22 cellular contexts compared by ENCODE assay signal in genomic region chr22:43377486-43377995, GRCh38. TPM values are rescaled to one million over a fixed set of nuclear protein-coding genes. Genes with fewer than 3 reads are reported as not detected.
DNase-seq lines count a peak whose midpoint lies in the region; ATAC-seq, FAIRE-seq and TF ChIP-seq lines count a peak whose summit lies in the region.
"Had no signal": no experiment of that assay in that cellular context is flagged by ENCODE, and none has a peak within 500 bp of the region (broad histone marks: within the 10 kb centered on the region; RNA-seq: fewer than 3 reads in every experiment).

No MANE protein-coding gene starts in this region.

- H4K20me1 ChIP-seq in GM12878 (ENCODE audit: control insufficient read depth, insufficient read depth) = no peaks in the 10 kb centered on the region

- peaks cover 0 to 2% of the 10 kb centered on the region in 2 experiments; a peak in 2 of 4 replicates for H3K27me3 ChIP-seq in GM12878 (replicated peaks in 1 of 2; ENCODE audit: control insufficient read depth in 2 of 2, insufficient read depth in 2 of 2, low read length in 1 of 2)
- no peaks in the 10 kb centered on the region for H3K27me3 ChIP-seq in small intestine (ENCODE audit: control insufficient read depth in 2 of 2, insufficient read depth in 2 of 2, low read length in 2 of 2)
- H3K27me3 ChIP-seq: adrenal gland had no signal

- no peak for TF ChIP-seq EP300 in GM12878 (IDR thresholded peaks at IDR 0.05; ENCODE audit: borderline replicate concordance in 1 of 2, control insufficient read depth in 1 of 2, low read depth in 2 of 2, low read length in 2 of 2)

- TF ChIP-seq RAD21 in GM12878 (IDR thresholded peaks at IDR 0.05; ENCODE audit: insufficient read depth, low read depth, low read length) = no peak

- H3K4me1 ChIP-seq in GM12878 (ENCODE audit: control insufficient read depth, insufficient read depth, low read length) = peaks cover 27% of the 10 kb centered on the region
- H3K4me1 ChIP-seq in small intestine (ENCODE audit: control insufficient read depth in 2 of 2, insufficient read depth in 1 of 2, low read depth in 1 of 2, low read length in 1 of 2) = peaks cover 0 to 8% of the 10 kb centered on the region in 2 donors

- no peaks in the 10 kb centered on the region for H3K79me2 ChIP-seq in GM12878 (ENCODE audit: control insufficient read depth, insufficient read depth, low read length)

- POLR2A ChIA-PET in GM12878 (lab: Charles Lee) = no interaction called here

- CTCF ChIA-PET in GM12878 (lab: Yijun Ruan, JAX) = interaction anchor here (0.6 to 2.7 kb wide), 4 partner anchors 11 to 1719 kb away, joined by 3 to 13 read pairs (median 7); no protein-coding TSS in a partner anchor

- H3K36me3 ChIP-seq in GM12878 (ENCODE audit: control insufficient read depth in 2 of 2, insufficient read depth in 2 of 2, low read length in 1 of 2) = no peaks in the 10 kb centered on the region
- no peaks in the 10 kb centered on the region for H3K36me3 ChIP-seq in small intestine (ENCODE audit: control insufficient read depth in 2 of 2, insufficient read depth in 2 of 2, low read length in 2 of 2)
- H3K36me3 ChIP-seq: adrenal gland had no signal

- SMC1A ChIA-PET in GM12878 (lab: Charles Lee; ENCODE audit: uncharacterized antibody, unreplicated experiment) = interaction anchor here (1.8 kb wide), 1 partner anchor 104 kb away, joined by 7 read pairs; no protein-coding TSS in a partner anchor

- no peak for FAIRE-seq in GM12878 (lab: Jason Lieb, UNC)
- no peak for FAIRE-seq in small intestine (lab: Jason Lieb, UNC)
- FAIRE-seq: K562 had no signal

- in situ Hi-C loops in GM12878 (cut with MboI) = no loop called here

- H3K4me3 ChIP-seq in GM12878 (0 out of 2 replicates have a peak overlapping the region, but pooled peaks have one; percentile 34), small intestine (ENCODE audit: low read depth in 1 of 2, low read length in 2 of 2) (no peak overlapping the region)
- H3K4me3 ChIP-seq: adrenal gland, dorsolateral prefrontal cortex, K562 had no signal

- ATAC-seq in GM18907 (IDR thresholded peaks at IDR 0.05; ENCODE audit: unreplicated experiment) (peak; percentile 3), GM12878 (no peak), left lobe of liver (peak; percentile 66)
- ATAC-seq: K562 had no signal

- peaks cover 10% of the 10 kb centered on the region; the same call in 2 of the 3 replicates for H3K9me3 ChIP-seq in GM12878 (replicated peaks; ENCODE audit: control insufficient read depth, insufficient read depth, low read length)
- no peaks in the 10 kb centered on the region for H3K9me3 ChIP-seq in small intestine (ENCODE audit: control insufficient read depth, low read depth)
- H3K9me3 ChIP-seq: adrenal gland had no signal

- no TSS peak for BruUV-seq in GM12878 (replicated peaks; lab: Mats Ljungman, UMichigan)

- peak overlapping the region; percentile 45; the same call in 1 of the 2 replicates for H3K27ac ChIP-seq in GM12878 (ENCODE audit: control insufficient read depth, insufficient read depth)
- peak overlapping the region; percentile 15 to 67 for H3K27ac ChIP-seq in small intestine (ENCODE audit: low read depth in 1 of 2, low read length in 1 of 2)
- H3K27ac ChIP-seq: adrenal gland, dorsolateral prefrontal cortex, RWPE1 had no signal

- WGBS in GM12878 (ENCODE audit: insufficient coverage, insufficient replicate concordance, low lambda C conversion rate, missing lambda C conversion rate) = 53% methylated on average over 11 of the region's 11 CpGs
- WGBS in small intestine, 3 donors = 49 to 78% (median 58%) methylated on average over 11 of the region's 11 CpGs

- RAD21 ChIA-PET in GM12878 (lab: Charles Lee; ENCODE audit: unreplicated experiment) = interaction anchor here (1.1 kb wide), 1 partner anchor 105 kb away, joined by 3 read pairs; no protein-coding TSS in a partner anchor

- H3K4me2 ChIP-seq in GM12878 (ENCODE audit: control insufficient read depth, insufficient read depth) = peak overlapping the region; percentile 76

- intact Hi-C loops in GM12878 (cut with micrococcal nuclease; ENCODE audit: unreplicated experiment) = no loop called here

- TF ChIP-seq CTCF in GM12878 (IDR thresholded peaks at IDR 0.05 in 2 of 3, conservative IDR thresholded peaks at IDR 0.05 in 1 of 3; ENCODE audit: control insufficient read depth in 2 of 3, extremely low read depth in 1 of 3, insufficient read depth in 1 of 3, low read depth in 3 of 3, low read length in 3 of 3) = no peak

- H2AFZ ChIP-seq in GM12878 (ENCODE audit: control insufficient read depth, low read depth, low read length) = no peak overlapping the region

- no peak for TF ChIP-seq POLR2A in GM12878 (IDR thresholded peaks at IDR 0.05; ENCODE audit: low read depth, low read length)

- DNase-seq in GM12878 (ENCODE audit: low read depth, low spot score) = no peak
- DNase-seq in left lobe of liver (ENCODE audit: low spot score) = no peak
- DNase-seq in small intestine = no peak
- DNase-seq in effector CD8-positive, alpha-beta T cell (lab: John Stamatoyannopoulos, UW) = no peak
- no peak for DNase-seq in activated CD4-positive, alpha-beta T cell treated with anti-CD3 and anti-CD28 coated beads for 4 hours
- DNase-seq in RPMI8226 = no peak
- DNase-seq in NCI-H2029 (lab: John Stamatoyannopoulos, UW) = no peak
- DNase-seq: foreskin melanocyte; H7; islet precursor cell; NCI-H146; NCI-H526 treated with DMSO at 0.1 percent for 48 hours; stimulated activated CD4-positive, alpha-beta T cell treated with anti-CD3 and anti-CD28 coated beads, Interleukin-1b, Interleukin-23, amount 100 ng/mL, for 48 hours had no signal

- H3K9ac ChIP-seq in GM12878 (ENCODE audit: control insufficient read depth, insufficient read depth, low read length) = peak overlapping the region; percentile 19; the same call in 1 of the 2 replicates

TF ChIP-seq in GM12878, 131 proteins besides CTCF, POLR2A, EP300 and RAD21 (continues in another document):
- no peak for TF ChIP-seq CREM (IDR thresholded peaks at IDR 0.05; ENCODE audit: low read depth)
- no peak for TF ChIP-seq ASH2L (IDR thresholded peaks at IDR 0.05; ENCODE audit: borderline replicate concordance, low read depth)

RNA-seq across cellular contexts. Expression of gene MPPED1, which starts 34.3 kb away (rescaled TPM):
- not detected in 2 replicates for total RNA-seq in GM12878 (2013; cell fraction: nucleolus; rRNA removed)
- 0.11 TPM in 1 of 2 replicates, not detected in the other for total RNA-seq in GM12878 (2014; rRNA removed)
- total RNA-seq in GM12878 (2014; rRNA removed; fragmentation: Illumina TruSeq; extraction: Trizol) = not detected in 2 replicates
- total RNA-seq in GM12878 (2021) = not detected in 2 replicates
- polyA plus RNA-seq in GM12878 (2011; ENCODE audit: low read depth) = not detected
- polyA plus RNA-seq in GM12878 (2011; rRNA removed) = not detected in 2 replicates
- polyA plus RNA-seq in GM12878 (2011; cell fraction: cytosol; rRNA removed) = not detected in 2 replicates
- not detected in 2 replicates for polyA plus RNA-seq in GM12878 (2011; cell fraction: nucleus; rRNA removed)
- not detected in 2 replicates for polyA plus RNA-seq in GM12878 (2012)
- not detected in 2 replicates for polyA plus RNA-seq in GM12878 (2014; fragmentation: Illumina TruSeq; extraction: Trizol)
- polyA plus RNA-seq in GM12878 (2014; fragmentation: Nextera tagmentation; extraction: Ambion mirVana) = not detected
- polyA plus RNA-seq in GM12878 (2014; rRNA removed) = not detected in 2 replicates
- not detected for polyA plus RNA-seq in GM12878 (2016; fragmentation: Nextera tagmentation; extraction: Ambion mirVana)
- polyA minus RNA-seq in GM12878 (2011; rRNA and poly(A)+ RNA removed) = not detected in 2 replicates
- not detected in 2 replicates for polyA minus RNA-seq in GM12878 (2011; cell fraction: cytosol; rRNA and poly(A)+ RNA removed)
- polyA minus RNA-seq in GM12878 (2011; cell fraction: nucleus; rRNA and poly(A)+ RNA removed) = not detected in 2 replicates
- total RNA-seq in left lobe of liver = 2.6 TPM
- polyA plus RNA-seq in small intestine = 1 to 10 TPM in 1 of 3 donors, under 1 TPM in 1, not detected in 1; 0.01 to 1.4 TPM
- total RNA-seq: activated CD4-positive, alpha-beta T cell treated with anti-CD3 and anti-CD28 coated beads, Interleukin-2, amount 10 ng/mL, durations not matched to agents 24 days and 14 days; activated T-cell treated with anti-CD3 and anti-CD28 coated beads, Interleukin-2, amount 50 U/mL, for 4 hours; K562; T-helper 1 cell treated with Interleukin-12 subunit alpha and Interleukin-12 subunit beta and Interleukin-4 antibody, amounts not matched to agents 30 ng/mL and 1 ng/mL, for 36 hours had no signal
- polyA plus RNA-seq: CD14-positive monocyte, K562 had no signal

RNA-seq across cellular contexts. Expression of gene SCUBE1, which starts 34.4 kb away (rescaled TPM):
- not detected in 2 replicates for total RNA-seq in GM12878 (2013; cell fraction: nucleolus; rRNA removed)
- total RNA-seq in GM12878 (2014; rRNA removed) = not detected in 2 replicates
- not detected in 2 replicates for total RNA-seq in GM12878 (2014; rRNA removed; fragmentation: Illumina TruSeq; extraction: Trizol)
- not detected in 2 replicates for total RNA-seq in GM12878 (2021)
- polyA plus RNA-seq in GM12878 (2011; ENCODE audit: low read depth) = not detected
- polyA plus RNA-seq in GM12878 (2011; rRNA removed) = not detected in 2 replicates
- not detected in 2 replicates for polyA plus RNA-seq in GM12878 (2011; cell fraction: cytosol; rRNA removed)
- polyA plus RNA-seq in GM12878 (2011; cell fraction: nucleus; rRNA removed) = 0.01 and 0.23 TPM in 2 replicates
- polyA plus RNA-seq in GM12878 (2012) = not detected in 2 replicates
- not detected in 2 replicates for polyA plus RNA-seq in GM12878 (2014; fragmentation: Illumina TruSeq; extraction: Trizol)
- polyA plus RNA-seq in GM12878 (2014; fragmentation: Nextera tagmentation; extraction: Ambion mirVana) = not detected
- 0.01 TPM in 1 of 2 replicates, not detected in the other for polyA plus RNA-seq in GM12878 (2014; rRNA removed)
- polyA plus RNA-seq in GM12878 (2016; fragmentation: Nextera tagmentation; extraction: Ambion mirVana) = not detected
- polyA minus RNA-seq in GM12878 (2011; rRNA and poly(A)+ RNA removed) = not detected in 2 replicates
- polyA minus RNA-seq in GM12878 (2011; cell fraction: cytosol; rRNA and poly(A)+ RNA removed) = not detected in 2 replicates
- polyA minus RNA-seq in GM12878 (2011; cell fraction: nucleus; rRNA and poly(A)+ RNA removed) = not detected in 2 replicates
- 2.9 TPM for total RNA-seq in left lobe of liver
- 1 to 10 TPM in 1 of 3 donors, under 1 TPM in 2; 0.45 to 5.4 (median 0.54) TPM for polyA plus RNA-seq in small intestine
- total RNA-seq: activated CD4-positive, alpha-beta T cell treated with anti-CD3 and anti-CD28 coated beads, Interleukin-2, amount 10 ng/mL, durations not matched to agents 24 days and 14 days had no signal
